2 cellular contexts compared by ENCODE assay signal in genomic region chr14:57262117-57262516, GRCh38.
TF ChIP-seq lines count a peak whose summit lies in the region.

No MANE protein-coding gene starts in this region.

TF ChIP-seq in GM12878, 131 proteins besides CTCF, POLR2A, EP300 and RAD21:
- TF ChIP-seq HDGF (IDR thresholded peaks at IDR 0.05), result no peak
- TF ChIP-seq TCF12 (IDR thresholded peaks at IDR 0.05; ENCODE audit: low read depth, low read length), result no peak
- no peak for TF ChIP-seq BMI1 (IDR thresholded peaks at IDR 0.05; ENCODE audit: borderline replicate concordance)
- no peak for TF ChIP-seq CUX1 (IDR thresholded peaks at IDR 0.05; ENCODE audit: insufficient replicate concordance, low read depth, low read length)
TF ChIP-seq in GM12878: peak in this region for 0.

TF ChIP-seq in H1, 55 proteins besides CTCF, POLR2A, EP300 and RAD21:
- TF ChIP-seq SP1 (IDR thresholded peaks at IDR 0.05; ENCODE audit: low read depth, low read length), result no peak
- 0 out of 2 replicates have a peak, but pooled peaks have one; percentile 24 for TF ChIP-seq KDM1A (IDR thresholded peaks at IDR 0.05; ENCODE audit: borderline replicate concordance, low read length)
